ENCODE assay signal across 16 cellular contexts in the genomic region with DNA sequence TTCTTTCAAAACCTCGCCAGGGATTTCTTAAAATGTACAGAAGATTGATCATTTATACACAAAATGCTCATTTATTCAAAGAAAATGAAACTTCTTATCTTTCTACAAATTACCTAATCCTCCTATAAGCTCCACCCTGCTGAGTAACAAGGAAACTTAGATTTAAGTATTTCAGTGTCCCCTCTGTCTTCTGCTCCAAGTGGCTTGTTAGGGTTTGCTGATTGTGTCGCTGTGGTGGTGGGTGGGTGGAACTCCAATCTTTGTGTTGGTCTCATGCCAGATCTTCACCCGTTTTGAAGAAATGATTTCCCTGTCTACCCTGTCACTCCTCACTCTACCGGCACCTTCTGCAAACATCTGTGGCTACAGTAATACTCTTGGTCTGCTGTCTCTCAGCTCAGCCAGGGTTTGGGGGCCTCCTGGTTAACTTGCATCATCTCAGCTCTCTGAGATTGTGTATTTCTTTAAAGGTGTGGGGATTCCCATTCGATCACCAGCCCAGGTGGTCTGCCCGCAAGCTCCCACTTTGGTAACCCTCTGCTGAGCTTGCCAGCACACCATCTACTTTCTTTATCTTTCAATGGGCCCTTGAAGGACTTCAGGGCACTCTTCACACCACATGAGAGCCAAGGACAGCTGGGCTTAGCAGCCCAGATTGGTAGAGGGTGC.
"Had no signal": no experiment of that assay in that cellular context is flagged by ENCODE, and none has a peak within 500 bp of the region (broad histone marks: within the 10 kb centered on the region; RNA-seq: fewer than 3 reads in every experiment).

No MANE protein-coding gene starts in this region.

- H3K4me1 Mint-ChIP-seq: activated naive CD4-positive, alpha-beta T cell treated with anti-CD3 and anti-CD28 coated beads, Interleukin-2, amount 50 U/mL, for 24 hours; central memory CD8-positive, alpha-beta T cell had no signal

- H3K4me1 ChIP-seq: psoas muscle, spleen, testis had no signal

- H3K27ac ChIP-seq: hepatocyte, psoas muscle, spleen, testis had no signal

- DNase-seq: activated CD8-positive, alpha-beta memory T cell treated with anti-CD3 and anti-CD28 coated beads, Interleukin-2, amount 50 U/mL, for 48 hours; amygdala; effector memory CD4-positive, alpha-beta T cell; left ventricle myocardium superior; mesenchymal stem cell; psoas muscle; spleen; stimulated activated CD4-positive, alpha-beta T cell treated with anti-CD3 and anti-CD28 coated beads, Interleukin-1b, Interleukin-23, amount 100 ng/mL, for 48 hours; stimulated activated naive CD4-positive, alpha-beta T cell treated with Interleukin-2 at 50 U/mL for 16 hours; testis had no signal

- H3K27me3 Mint-ChIP-seq: activated naive CD4-positive, alpha-beta T cell treated with anti-CD3 and anti-CD28 coated beads, Interleukin-2, amount 50 U/mL, for 24 hours; brain; central memory CD8-positive, alpha-beta T cell had no signal

- H3K9me3 Mint-ChIP-seq: activated naive CD4-positive, alpha-beta T cell treated with anti-CD3 and anti-CD28 coated beads, Interleukin-2, amount 50 U/mL, for 24 hours; central memory CD8-positive, alpha-beta T cell; nephron had no signal

- H3K4me3 Mint-ChIP-seq: activated naive CD4-positive, alpha-beta T cell treated with anti-CD3 and anti-CD28 coated beads, Interleukin-2, amount 50 U/mL, for 24 hours; brain; central memory CD8-positive, alpha-beta T cell; nephron had no signal

- ATAC-seq: left ventricle myocardium superior, psoas muscle, sciatic nerve had no signal

- H3K36me3 Mint-ChIP-seq: activated naive CD4-positive, alpha-beta T cell treated with anti-CD3 and anti-CD28 coated beads, Interleukin-2, amount 50 U/mL, for 24 hours; brain had no signal

- H3K27ac Mint-ChIP-seq: activated naive CD4-positive, alpha-beta T cell treated with anti-CD3 and anti-CD28 coated beads, Interleukin-2, amount 50 U/mL, for 24 hours; brain; nephron had no signal

- H3K27me3 ChIP-seq: hepatocyte, spleen, testis had no signal
